Comparison of ENCODE assay signal across 12 cellular contexts in the genomic region with DNA sequence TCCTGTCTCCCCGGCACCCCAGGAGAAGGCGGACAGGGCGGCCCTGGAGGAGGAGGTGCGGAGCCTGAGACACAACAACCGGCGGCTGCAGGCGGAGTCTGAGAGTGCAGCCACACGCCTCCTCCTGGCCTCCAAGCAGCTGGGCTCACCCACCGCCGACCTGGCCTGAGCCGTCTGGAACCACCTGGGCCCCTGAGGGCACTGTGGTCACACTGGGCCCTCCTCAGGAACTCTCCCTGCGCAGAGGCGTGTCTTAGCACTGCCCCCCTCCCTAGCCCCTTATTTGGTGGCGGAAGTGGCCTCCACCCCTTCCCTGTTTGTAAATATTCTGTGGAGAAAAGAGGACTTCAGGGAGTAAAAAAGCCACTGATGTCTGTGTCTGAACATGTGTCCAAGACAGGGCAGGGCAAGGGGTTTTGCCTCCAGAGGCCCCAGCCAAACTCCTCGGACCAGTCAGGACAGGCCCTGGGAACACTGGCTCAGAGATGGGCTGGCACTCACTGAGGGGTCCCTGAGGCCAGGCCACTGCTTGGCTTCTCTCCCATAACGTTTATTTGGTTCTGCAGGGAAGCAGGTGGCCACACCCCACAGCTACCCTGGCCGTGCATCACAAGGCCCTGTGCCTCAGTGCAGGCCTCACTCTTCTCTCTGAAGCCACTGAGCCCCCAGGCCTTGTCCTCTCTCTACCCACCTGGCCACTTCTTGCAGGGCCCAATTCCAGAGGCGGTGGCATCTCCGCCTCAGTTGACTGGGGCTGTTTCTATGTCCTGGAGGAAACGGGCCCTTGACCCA. TPM values are rescaled to one million over a fixed set of nuclear protein-coding genes. Genes with fewer than 3 reads are reported as not detected.
DNase-seq lines count a peak whose midpoint lies in the region; ATAC-seq, FAIRE-seq and TF ChIP-seq lines count a peak whose summit lies in the region.
"Had no signal": no experiment of that assay in that cellular context is flagged by ENCODE, and none has a peak within 500 bp of the region (broad histone marks: within the 10 kb centered on the region; RNA-seq: fewer than 3 reads in every experiment).

No MANE protein-coding gene starts in this region.

- no peak for ATAC-seq in PC-3

- no TSS peak for BruUV-seq in PC-3 (replicated peaks; lab: Mats Ljungman, UMichigan)

- no peak overlapping the region for H3K4me3 ChIP-seq in CD8-positive, alpha-beta memory T cell (ENCODE audit: low read length)
- H3K4me3 ChIP-seq in PC-3 (ENCODE audit: low read length) (no peak overlapping the region), esophagus squamous epithelium (peak overlapping the region in 2 of 4 donors; percentile 6 to 9), rectal smooth muscle tissue (ENCODE audit: low read length) (no peak overlapping the region)

- H3K9me2 ChIP-seq in PC-3 (replicated peaks; ENCODE audit: low read length), result no peaks in the 10 kb centered on the region

- intact Hi-C loops in PC-3 (cut with micrococcal nuclease), result no loop called here
- intact Hi-C loops in esophagus squamous epithelium (cut with DNase I), result no loop called here

- peaks cover 31% of the 10 kb centered on the region for H3K4me1 ChIP-seq in CD8-positive, alpha-beta memory T cell (ENCODE audit: insufficient read depth, low read length)
- H3K4me1 ChIP-seq in PC-3 (ENCODE audit: insufficient read depth, low read length) (peaks cover 26% of the 10 kb centered on the region), esophagus squamous epithelium (peaks cover 43 to 96% (median 47%) of the 10 kb centered on the region in 3 donors), rectal smooth muscle tissue (ENCODE audit: control insufficient read depth, insufficient read depth, low read length) (peaks cover 19% of the 10 kb centered on the region)

- peaks cover 36 to 47% (median 39%) of the 10 kb centered on the region in 3 donors for H3K4me1 Mint-ChIP-seq in CD8-positive, alpha-beta memory T cell

- DNase-seq in CD8-positive, alpha-beta memory T cell, result no peak
- DNase-seq in PC-3 (no peak), esophagus squamous epithelium (lab: John Stamatoyannopoulos, UW) (no peak), HTR-8/SVneo (ENCODE audit: insufficient read length, low spot score) (no peak), T1000 (lab: John Stamatoyannopoulos, UW) (no peak), SW 1271 (lab: John Stamatoyannopoulos, UW) (no peak), GF-D8 (lab: John Stamatoyannopoulos, UW) (no peak)
- DNase-seq: EL, left cardiac atrium, NCI-H446 had no signal

- H3K9me3 ChIP-seq in CD8-positive, alpha-beta memory T cell (ENCODE audit: low read length), result no peaks in the 10 kb centered on the region
- H3K9me3 ChIP-seq in PC-3 (ENCODE audit: low read length) (no peaks in the 10 kb centered on the region), esophagus squamous epithelium (no peaks in the 10 kb centered on the region)

- H3K36me3 ChIP-seq in CD8-positive, alpha-beta memory T cell (ENCODE audit: insufficient read depth, low read length), result peaks cover 58% of the 10 kb centered on the region
- H3K36me3 ChIP-seq in PC-3 (ENCODE audit: low read depth, low read length) (peaks cover 5% of the 10 kb centered on the region; the same call in 1 of the 2 replicates), esophagus squamous epithelium (peaks cover 10 to 76% (median 14%) of the 10 kb centered on the region in 3 donors), rectal smooth muscle tissue (ENCODE audit: control insufficient read depth, insufficient read depth, low read length) (peaks cover 26% of the 10 kb centered on the region)

- H4K20me1 ChIP-seq in PC-3 (ENCODE audit: low read length), result no peaks in the 10 kb centered on the region

- H3K9ac ChIP-seq in PC-3 (ENCODE audit: low read length) (no peak overlapping the region), rectal smooth muscle tissue (ENCODE audit: low read length) (no peak overlapping the region)

- TF ChIP-seq CTCF in PC-3 (conservative IDR thresholded peaks at IDR 0.05; ENCODE audit: low read depth, low read length), result no peak
- TF ChIP-seq CTCF in esophagus squamous epithelium (IDR thresholded peaks at IDR 0.05), result no peak

- H3K9me3 Mint-ChIP-seq in CD8-positive, alpha-beta memory T cell, result peaks cover 0 to 2% (median 0%) of the 10 kb centered on the region in 5 donors
- H3K9me3 Mint-ChIP-seq: activated naive CD4-positive, alpha-beta T cell treated with anti-CD3 and anti-CD28 coated beads, Interleukin-2, amount 50 U/mL, for 24 hours had no signal

- peak overlapping the region in 2 of 7 donors; percentile 36 to 83 for H3K4me3 Mint-ChIP-seq in CD8-positive, alpha-beta memory T cell

- no peaks in the 10 kb centered on the region for H3F3A ChIP-seq in PC-3 (ENCODE audit: low read length, unreplicated experiment)

- H3K27ac Mint-ChIP-seq in CD8-positive, alpha-beta memory T cell, result peak overlapping the region; percentile 89 to 100 (median 96)

- 25 to 46% methylated on average over 8 to 15 of the region's 20 CpGs for WGBS in esophagus squamous epithelium, 2 donors

- peaks cover 0 to 77% (median 11%) of the 10 kb centered on the region in 3 donors for H3K36me3 Mint-ChIP-seq in CD8-positive, alpha-beta memory T cell

- peak overlapping the region; percentile 77; the same call in 1 of the 2 replicates for H3K4me2 ChIP-seq in PC-3 (ENCODE audit: low read length)

- CTCF ChIA-PET in CD8-positive, alpha-beta memory T cell (lab: Charles Lee), result interaction anchor here (1.3 kb wide), 1 partner anchor 10 kb away, joined by 3 read pairs; no protein-coding TSS in a partner anchor
- CTCF ChIA-PET in PC-3 (lab: Charles Lee), result no interaction called here

- H2AFZ ChIP-seq in PC-3 (ENCODE audit: low read length), result no peak overlapping the region

- H3K27ac ChIP-seq in CD8-positive, alpha-beta memory T cell (ENCODE audit: low read depth, low read length), result no peak overlapping the region
- H3K27ac ChIP-seq in PC-3 (ENCODE audit: low read length) (peak overlapping the region; percentile 83), esophagus squamous epithelium (peak overlapping the region; percentile 91 to 97 (median 94)), rectal smooth muscle tissue (ENCODE audit: low read depth, low read length) (peak overlapping the region; percentile 11)

- no peaks in the 10 kb centered on the region for H3K27me3 ChIP-seq in CD8-positive, alpha-beta memory T cell (ENCODE audit: insufficient read depth, low read length, poor library complexity, severe bottlenecking)
- H3K27me3 ChIP-seq in PC-3 (ENCODE audit: low read length) (no peaks in the 10 kb centered on the region), esophagus squamous epithelium (no peaks in the 10 kb centered on the region), rectal smooth muscle tissue (ENCODE audit: control insufficient read depth, insufficient read depth, low read length) (no peaks in the 10 kb centered on the region)

- H3K79me2 ChIP-seq in PC-3 (ENCODE audit: low read length), result no peaks in the 10 kb centered on the region

- no peak for FAIRE-seq in HTR-8/SVneo (lab: Jason Lieb, UNC)

- POLR2A ChIA-PET in CD8-positive, alpha-beta memory T cell (lab: Charles Lee), result interaction anchor here (4.8 kb wide), 1 partner anchor 10 kb away, joined by 93 read pairs; a partner anchor contains a TSS
- POLR2A ChIA-PET in PC-3 (lab: Charles Lee; ENCODE audit: unreplicated experiment), result no interaction called here

- TF ChIP-seq POLR2A in esophagus squamous epithelium (IDR thresholded peaks at IDR 0.05), result no peak

- H3K27me3 Mint-ChIP-seq in CD8-positive, alpha-beta memory T cell, result peaks cover 0 to 8% of the 10 kb centered on the region in 2 donors
- H3K27me3 Mint-ChIP-seq: activated naive CD4-positive, alpha-beta T cell treated with anti-CD3 and anti-CD28 coated beads, Interleukin-2, amount 50 U/mL, for 24 hours had no signal

RNA-seq across cellular contexts. Expression of a gene that starts 12.0 kb away (rescaled TPM):
- total RNA-seq in CD8-positive, alpha-beta memory T cell, result 10 to 100 TPM; 87.3 to 89.7 TPM
- 76.0 TPM for polyA plus RNA-seq in CD8-positive, alpha-beta memory T cell
- 70.3 and 84.2 TPM in 2 replicates for total RNA-seq in PC-3 (2014; rRNA removed)
- total RNA-seq in esophagus squamous epithelium, result 10 to 100 TPM; 29.4 to 49.4 (median 47.5) TPM

RNA-seq across cellular contexts. Expression of a gene that starts 12.8 kb away (rescaled TPM):
- 100 to 1,000 TPM; 111 to 123 TPM for total RNA-seq in CD8-positive, alpha-beta memory T cell
- 335 TPM for polyA plus RNA-seq in CD8-positive, alpha-beta memory T cell
- 113 and 161 TPM in 2 replicates for total RNA-seq in PC-3 (2014; rRNA removed)
- 10 to 100 TPM in 3 of 4 donors, 1 to 10 TPM in 1; 7.8 to 29.2 (median 27.5) TPM for total RNA-seq in esophagus squamous epithelium

RNA-seq across cellular contexts. Expression of a gene that starts 35.2 kb away (rescaled TPM):
- total RNA-seq in CD8-positive, alpha-beta memory T cell, result 10 to 100 TPM; 46.4 to 53.1 TPM
- 8.5 TPM for polyA plus RNA-seq in CD8-positive, alpha-beta memory T cell
- 53.6 and 69.9 TPM in 2 replicates for total RNA-seq in PC-3 (2014; rRNA removed)
- total RNA-seq in esophagus squamous epithelium, result 10 to 100 TPM; 24.0 to 40.0 (median 30.9) TPM

RNA-seq across cellular contexts. Expression of a gene that starts 36.7 kb away (rescaled TPM):
- 10 to 100 TPM; 61.6 to 65.5 TPM for total RNA-seq in CD8-positive, alpha-beta memory T cell
- polyA plus RNA-seq in CD8-positive, alpha-beta memory T cell, result 23.5 TPM
- total RNA-seq in PC-3 (2014; rRNA removed) (80.1 and 106 TPM in 2 replicates), esophagus squamous epithelium (10 to 100 TPM; 27.5 to 33.0 (median 30.4) TPM)

RNA-seq across cellular contexts. Expression of a gene that starts 55.1 kb away (rescaled TPM):
- under 1 TPM; 0.59 to 0.64 TPM for total RNA-seq in CD8-positive, alpha-beta memory T cell
- not detected for polyA plus RNA-seq in CD8-positive, alpha-beta memory T cell
- total RNA-seq in PC-3 (2014; rRNA removed) (0.58 and 0.69 TPM in 2 replicates), esophagus squamous epithelium (10 to 100 TPM in 3 of 4 donors, 1 to 10 TPM in 1; 5.5 to 22.5 (median 15.2) TPM)
